ENCODE assay signal across 14 cellular contexts in the genomic region with DNA sequence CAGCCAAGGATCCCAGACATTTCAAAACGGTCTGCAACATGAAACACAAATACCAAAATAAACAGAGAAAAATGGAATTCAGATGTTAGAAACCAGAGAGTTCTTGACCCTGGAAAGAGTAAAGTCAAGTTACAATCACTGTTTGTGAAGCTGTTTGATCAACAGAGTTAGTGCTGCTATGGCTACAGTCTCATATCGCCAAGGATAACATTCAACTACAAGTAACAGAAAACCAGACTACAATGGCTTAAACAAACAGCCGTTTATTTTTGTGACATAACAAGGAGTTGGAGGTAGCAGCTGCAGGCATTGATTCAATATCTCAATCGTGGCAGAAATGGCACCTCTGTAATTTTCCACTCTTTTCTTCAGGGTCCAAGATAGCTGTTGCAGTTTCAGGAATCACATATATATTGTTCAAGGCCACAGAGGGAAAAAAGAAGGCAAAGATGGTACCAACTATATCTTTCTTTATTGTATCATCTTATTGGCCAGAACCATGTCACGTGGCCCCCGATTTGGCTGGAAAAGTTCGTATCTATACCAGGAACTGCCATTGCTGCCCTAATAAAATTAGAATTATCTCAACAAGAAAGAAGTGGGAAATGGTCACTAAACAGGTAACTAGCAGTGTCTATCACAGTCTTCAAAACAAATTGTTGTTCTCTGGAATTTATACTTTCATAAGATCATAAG. TPM values are rescaled to one million over a fixed set of nuclear protein-coding genes. Genes with fewer than 3 reads are reported as not detected.
DNase-seq lines count a peak whose midpoint lies in the region; ATAC-seq and TF ChIP-seq lines count a peak whose summit lies in the region.
"Had no signal": no experiment of that assay in that cellular context is flagged by ENCODE, and none has a peak within 500 bp of the region (broad histone marks: within the 10 kb centered on the region; RNA-seq: fewer than 3 reads in every experiment).

No MANE protein-coding gene starts in this region.

- H3K36me3 ChIP-seq in ACC112 (ENCODE audit: insufficient read depth, low read length), result no peaks in the 10 kb centered on the region
- H3K36me3 ChIP-seq in brain microvascular endothelial cell (replicated peaks), result no peaks in the 10 kb centered on the region
- no peaks in the 10 kb centered on the region for H3K36me3 ChIP-seq in left lung
- no peaks in the 10 kb centered on the region for H3K36me3 ChIP-seq in esophagus muscularis mucosa

- H3K27ac ChIP-seq in ACC112 (ENCODE audit: low read depth, low read length) (no peak overlapping the region), HL-60 (replicated peaks) (peak overlapping the region; percentile 39), brain microvascular endothelial cell (no peak overlapping the region), left lung (peak overlapping the region; percentile 50 to 53), esophagus muscularis mucosa (replicated peaks in 1 of 4) (no peak overlapping the region)

- no peaks in the 10 kb centered on the region for H3K79me2 ChIP-seq in ACC112 (ENCODE audit: control insufficient read depth, insufficient read depth, low read length, unreplicated experiment)

- TF ChIP-seq CTCF in HL-60 (IDR thresholded peaks at IDR 0.05; ENCODE audit: insufficient read depth, low read length), result no peak
- no peak for TF ChIP-seq CTCF in brain microvascular endothelial cell (IDR thresholded peaks at IDR 0.05; ENCODE audit: low read depth, low read length, missing control alignments)
- no peak for TF ChIP-seq CTCF in left lung (IDR thresholded peaks at IDR 0.05)
- TF ChIP-seq CTCF in esophagus muscularis mucosa (IDR thresholded peaks at IDR 0.05), result no peak

- TF ChIP-seq EP300 in esophagus muscularis mucosa (IDR thresholded peaks at IDR 0.05), result no peak

- intact Hi-C loops in left lung (cut with DNase I), result no loop called here
- intact Hi-C loops in esophagus muscularis mucosa (cut with DNase I), result no loop called here

- ATAC-seq in left lung, result peak; percentile 88
- ATAC-seq: activated CD8-positive, alpha-beta T cell treated with anti-CD3 and anti-CD28 coated beads for 36 hours; T-cell had no signal

- no peak overlapping the region for H3K4me3 ChIP-seq in ACC112 (ENCODE audit: low read depth, low read length)
- no peak overlapping the region for H3K4me3 ChIP-seq in HL-60 (replicated peaks; ENCODE audit: insufficient read depth, low read length)
- H3K4me3 ChIP-seq in brain microvascular endothelial cell (ENCODE audit: low read depth, low read length), result no peak overlapping the region
- H3K4me3 ChIP-seq in left lung, result no peak overlapping the region
- H3K4me3 ChIP-seq in esophagus muscularis mucosa, result no peak overlapping the region

- DNase-seq in HL-60 (ENCODE audit: low read depth in 1 of 2, low spot score in 1 of 2), result no peak
- DNase-seq in brain microvascular endothelial cell, result peak; percentile 67
- DNase-seq in left lung, result no peak
- no peak for DNase-seq in NAMALWA (ENCODE audit: low spot score)
- DNase-seq in AG08395 (ENCODE audit: low spot score), result no peak
- DNase-seq in esophagus muscularis mucosa (ENCODE audit: extremely low spot score), result no peak
- no peak for DNase-seq in foreskin melanocyte
- DNase-seq: activated CD8-positive, alpha-beta T cell treated with anti-CD3 and anti-CD28 coated beads for 36 hours; CD4-positive, CD25-positive, alpha-beta regulatory T cell; islet precursor cell; NK-92 treated with Interleukin-12 subunit alpha and Interleukin-12 subunit beta, amount 100 ng/mL, for 24 hours; nucleus accumbens; T-cell had no signal

- H3K9me3 ChIP-seq in left lung (no peaks in the 10 kb centered on the region), esophagus muscularis mucosa (no peaks in the 10 kb centered on the region)

- peaks cover 8% of the 10 kb centered on the region for H3K4me1 ChIP-seq in ACC112 (ENCODE audit: control insufficient read depth, insufficient read depth, low read length, unreplicated experiment)
- peaks cover 13 to 38% of the 10 kb centered on the region in 2 donors for H3K4me1 ChIP-seq in left lung
- peaks cover 11 to 17% (median 14%) of the 10 kb centered on the region in 4 donors for H3K4me1 ChIP-seq in esophagus muscularis mucosa

- H3K27me3 ChIP-seq in ACC112 (ENCODE audit: insufficient read depth, low read length) (no peaks in the 10 kb centered on the region; the same call in 1 of the 2 replicates), HL-60 (ENCODE audit: insufficient read depth, poor library complexity, severe bottlenecking) (no peaks in the 10 kb centered on the region), brain microvascular endothelial cell (replicated peaks) (no peaks in the 10 kb centered on the region), left lung (no peaks in the 10 kb centered on the region), esophagus muscularis mucosa (no peaks in the 10 kb centered on the region)

- no peak for TF ChIP-seq POLR2A in esophagus muscularis mucosa (IDR thresholded peaks at IDR 0.05; ENCODE audit: low read depth)

- peak overlapping the region; percentile 69 for H2AFZ ChIP-seq in ACC112 (ENCODE audit: low read length, unreplicated experiment)

- in situ Hi-C loops in brain microvascular endothelial cell (cut with HindIII; ENCODE audit: low pct_ligation_motif_present, low sequenced_read_pairs), result no loop called here

- 45% methylated on average over 7 of the region's 7 CpGs for WGBS in esophagus muscularis mucosa

RNA-seq across cellular contexts. Expression of gene HNRNPLL, which starts 17.7 kb away (rescaled TPM):
- total RNA-seq in left lung, result 10 to 100 TPM; 44.2 to 51.6 TPM
- total RNA-seq in esophagus muscularis mucosa, result 10 to 100 TPM; 50.2 to 61.5 (median 54.0) TPM

RNA-seq across cellular contexts. Expression of gene GALM, which starts 45.5 kb away (rescaled TPM):
- 10 to 100 TPM; 12.8 to 21.3 TPM for total RNA-seq in left lung
- 10 to 100 TPM in 3 of 4 donors, 1 to 10 TPM in 1; 8.3 to 14.6 (median 11.6) TPM for total RNA-seq in esophagus muscularis mucosa

Comparison
In these comparisons a context has a peak if more than half of its experiments do, and no peak if none do; other contexts are left out.
1. H3K27ac ChIP-seq: peak in HL-60 (single experiment) and left lung (2 of 2); none in ACC112 (single experiment), brain microvascular endothelial cell (single experiment) and esophagus muscularis mucosa (0 of 4).